In the genomic region with DNA sequence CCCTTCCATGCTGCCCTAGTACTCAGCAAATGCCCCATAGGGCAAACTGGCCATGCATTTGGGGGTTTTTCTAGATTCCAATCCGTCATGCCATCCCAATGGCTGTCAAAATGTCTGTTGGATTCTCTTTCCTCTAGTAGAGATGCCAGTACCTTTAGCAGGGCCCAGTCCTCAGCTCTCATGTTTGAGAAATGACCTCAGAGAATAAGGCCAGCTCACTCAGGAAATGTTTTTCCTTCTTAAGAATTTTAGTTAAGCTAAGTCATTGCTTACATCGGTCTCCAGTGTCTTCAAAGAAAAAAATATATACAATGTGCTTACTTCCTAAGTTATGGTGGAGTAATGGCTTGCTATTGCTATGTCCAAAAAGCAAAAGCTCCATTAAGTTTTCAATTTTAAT, we compare ENCODE assay signal across 18 cellular contexts.
"Had no signal": no experiment of that assay in that cellular context is flagged by ENCODE, and none has a peak within 500 bp of the region (broad histone marks: within the 10 kb centered on the region; RNA-seq: fewer than 3 reads in every experiment).

No MANE protein-coding gene starts in this region.

- FAIRE-seq: urothelium cell line had no signal

- H3K4me3 Mint-ChIP-seq: activated CD4-positive, alpha-beta T cell treated with anti-CD3 and anti-CD28 coated beads, Interleukin-2, amount 10 ng/mL, durations not matched to agents 7 days and 5 days; activated naive CD8-positive, alpha-beta T cell treated with anti-CD3 and anti-CD28 coated beads, Interleukin-2, amount 10 ng/mL, durations not matched to agents 7 days and 5 days; neural crest cell; stimulated activated memory B cell treated with anti-CD40 and anti-IgM and Interleukin-4, amounts not matched to agents 10 μg/mL and 1 μg/mL and 100 μg/mL, for 72 hours; T-helper 2 cell treated with Interferon-gamma antibody and Interleukin-4, amounts not matched to agents 5 μg/mL and 100 μg/mL, for 36 hours had no signal

- H3K36me3 ChIP-seq: cardiac muscle cell, gastrocnemius medialis, heart right ventricle, pancreas, thyroid gland had no signal

- H3K9me3 Mint-ChIP-seq: neural crest cell had no signal

- H3K4me1 ChIP-seq: gastrocnemius medialis, pancreas, thyroid gland had no signal

- H3K4me1 Mint-ChIP-seq: neural crest cell had no signal

- H3K27ac ChIP-seq: cardiac muscle cell, gastrocnemius medialis, heart right ventricle, pancreas, thyroid gland had no signal

- H3K9me3 ChIP-seq: gastrocnemius medialis, pancreas, thyroid gland had no signal

- H3K4me3 ChIP-seq: cardiac muscle cell, gastrocnemius medialis, heart right ventricle, lung, pancreas, thyroid gland had no signal

- H3K27me3 ChIP-seq: thyroid gland had no signal

- DNase-seq: activated CD4-positive, alpha-beta T cell treated with anti-CD3 and anti-CD28 coated beads, Interleukin-2, amount 10 ng/mL, durations not matched to agents 7 days and 5 days; activated CD8-positive, alpha-beta memory T cell treated with anti-CD3 and anti-CD28 coated beads for 24 hours; activated gamma-delta T cell treated with Interleukin-2 at 50 U/mL for 16 hours; activated naive CD8-positive, alpha-beta T cell treated with anti-CD3 and anti-CD28 coated beads, Interleukin-2, amount 10 ng/mL, durations not matched to agents 7 days and 5 days; aorta; gastrocnemius medialis; heart right ventricle; islet precursor cell; pancreas; retina; stimulated activated CD4-positive, alpha-beta T cell treated with anti-CD3 and anti-CD28 coated beads, Interleukin-2, amount 100 ng/mL, for 48 hours; thyroid gland had no signal

- H3K27ac Mint-ChIP-seq: activated CD4-positive, alpha-beta T cell treated with anti-CD3 and anti-CD28 coated beads, Interleukin-2, amount 10 ng/mL, durations not matched to agents 7 days and 5 days; activated naive CD8-positive, alpha-beta T cell treated with anti-CD3 and anti-CD28 coated beads, Interleukin-2, amount 10 ng/mL, durations not matched to agents 7 days and 5 days; stimulated activated memory B cell treated with anti-CD40 and anti-IgM and Interleukin-4, amounts not matched to agents 10 μg/mL and 1 μg/mL and 100 μg/mL, for 72 hours; T-helper 2 cell treated with Interferon-gamma antibody and Interleukin-4, amounts not matched to agents 5 μg/mL and 100 μg/mL, for 36 hours had no signal
